In the genomic region with DNA sequence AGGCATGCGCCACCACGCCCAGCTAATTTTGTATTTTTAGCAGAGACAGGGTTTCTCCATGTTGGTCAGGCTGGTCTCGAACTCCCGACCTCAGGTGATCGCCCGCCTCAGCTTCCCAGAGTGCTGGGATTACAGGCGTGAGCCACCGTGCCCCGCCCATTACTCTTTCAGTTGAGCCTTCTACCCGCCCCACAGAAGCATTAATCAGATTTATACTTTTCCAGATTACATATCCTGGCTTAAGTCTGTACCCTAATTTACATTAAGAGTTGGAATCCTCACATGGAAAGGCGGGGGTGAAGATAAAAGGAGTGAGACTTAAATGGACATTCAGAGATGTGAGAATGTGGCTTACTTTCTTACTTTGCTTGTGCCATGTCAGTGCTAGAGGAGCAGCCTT, we compare ENCODE assay signal across 7 cellular contexts. TPM values are rescaled to one million over a fixed set of nuclear protein-coding genes. Genes with fewer than 3 reads are reported as not detected.
DNase-seq lines count a peak whose midpoint lies in the region; ATAC-seq and TF ChIP-seq lines count a peak whose summit lies in the region.
"Not testable (repeated sequence)": the region's sequence is repeated elsewhere in the genome, so short reads cannot be mapped to it uniquely, and the experiment has no call there.

No MANE protein-coding gene starts in this region.

- ATAC-seq in DND-41 (ENCODE audit: insufficient read depth, low read depth), result not testable (repeated sequence)

- intact Hi-C loops in dorsolateral prefrontal cortex (cut with DNase I), result not testable (repeated sequence)

- TF ChIP-seq RAD21 in neural cell (conservative IDR thresholded peaks at IDR 0.05), result not testable (repeated sequence)

- H3K4me2 ChIP-seq in DND-41 (ENCODE audit: insufficient read depth, low read length); neural cell (ENCODE audit: low read length): not testable (repeated sequence)

- H3K79me2 ChIP-seq in DND-41 (ENCODE audit: insufficient read depth, low read length), result peaks cover 98% of the 10 kb centered on the region
- peaks cover 88% of the 10 kb centered on the region for H3K79me2 ChIP-seq in neural cell (replicated peaks; ENCODE audit: insufficient read depth, low read length)

- H3K9ac ChIP-seq in DND-41 (ENCODE audit: low read depth, low read length); neural cell (ENCODE audit: low read length): not testable (repeated sequence)

- H3K36me3 ChIP-seq in DND-41 (ENCODE audit: insufficient read depth, low read length), result peaks cover 17% of the 10 kb centered on the region; the same call in 1 of the 2 replicates
- not testable (repeated sequence) for H3K36me3 ChIP-seq in WERI-Rb-1; neural cell (ENCODE audit: insufficient read depth, low read length)

- not testable (repeated sequence) for H3K9me2 ChIP-seq in neural cell (ENCODE audit: insufficient read depth, low read length)

- not testable (repeated sequence) for H3K27me3 Mint-ChIP-seq in mesothelial cell of epicardium (ENCODE audit: low read depth)

- not testable (repeated sequence) for H3K4me3 ChIP-seq in DND-41 (ENCODE audit: low read depth in 1 of 2, low read length in 2 of 2); WERI-Rb-1 (ENCODE audit: low read depth, low read length)
- H3K4me3 ChIP-seq in dorsolateral prefrontal cortex (peak overlapping the region in 36 of 59 donors; percentile 11 to 92 (median 75)), neural cell (ENCODE audit: low read length) (peak overlapping the region; percentile 71)

- H3K9me3 ChIP-seq in DND-41 (ENCODE audit: insufficient read depth, low read length, severe bottlenecking); WERI-Rb-1 (ENCODE audit: severe bottlenecking); neural cell (ENCODE audit: low read length): not testable (repeated sequence)

- H3K36me3 Mint-ChIP-seq in mesothelial cell of epicardium, result not testable (repeated sequence)

- not testable (repeated sequence) for TF ChIP-seq CTCF in DND-41 (IDR thresholded peaks at IDR 0.05; ENCODE audit: borderline replicate concordance, extremely low read depth, low read length, poor library complexity, severe bottlenecking); WERI-Rb-1 (IDR thresholded peaks at IDR 0.05; ENCODE audit: low read depth, low read length); dorsolateral prefrontal cortex (IDR thresholded peaks at IDR 0.05 in 54 of 56, conservative IDR thresholded peaks at IDR 0.05 in 2 of 56; ENCODE audit: low read depth in 1 of 56, partially characterized antibody in 56 of 56); mesothelial cell of epicardium (IDR thresholded peaks at IDR 0.05; ENCODE audit: unreplicated experiment); neural cell (IDR thresholded peaks at IDR 0.05; ENCODE audit: poor library complexity, severe bottlenecking)

- peak; percentile 57 for DNase-seq in D341Med (ENCODE audit: low spot score)
- not testable (repeated sequence) for DNase-seq in DND-41; dorsolateral prefrontal cortex; mesothelial cell of epicardium (ENCODE audit: low spot score in 2 of 2, unreplicated experiment in 2 of 2)
- DNase-seq in NCI-H82 (lab: John Stamatoyannopoulos, UW), result peak; percentile 89
- peak; percentile 68 for DNase-seq in WERI-Rb-1

- H3K9me3 Mint-ChIP-seq in mesothelial cell of epicardium, result not testable (repeated sequence)

- H3F3A ChIP-seq in neural cell (ENCODE audit: insufficient read depth, low read length, poor library complexity, severe bottlenecking), result not testable (repeated sequence)

- H3K27ac Mint-ChIP-seq in mesothelial cell of epicardium, result peak overlapping the region; percentile 50

- peaks cover 66% of the 10 kb centered on the region for H3K4me1 ChIP-seq in DND-41 (ENCODE audit: insufficient read depth, low read length)

- peaks cover 18% of the 10 kb centered on the region for H3K4me1 Mint-ChIP-seq in mesothelial cell of epicardium

- H2AFZ ChIP-seq in DND-41 (ENCODE audit: low read depth, low read length); neural cell (ENCODE audit: low read depth, low read length): not testable (repeated sequence)

- H3K27me3 ChIP-seq in DND-41 (ENCODE audit: insufficient read depth, low read length, poor library complexity); WERI-Rb-1 (ENCODE audit: insufficient read depth, low read depth, severe bottlenecking); dorsolateral prefrontal cortex; neural cell (ENCODE audit: insufficient read depth, low read depth, low read length): not testable (repeated sequence)

- H4K20me1 ChIP-seq in DND-41 (ENCODE audit: insufficient read depth, low read length), result not testable (repeated sequence)
- H4K20me1 ChIP-seq in neural cell (ENCODE audit: insufficient read depth), result peaks cover 11% of the 10 kb centered on the region

- not testable (repeated sequence) for TF ChIP-seq EP300 in neural cell (conservative IDR thresholded peaks at IDR 0.05; ENCODE audit: poor library complexity, severe bottlenecking)

- peak overlapping the region; percentile 48; the same call in 1 of the 2 replicates for H3K27ac ChIP-seq in DND-41 (ENCODE audit: low read length)
- H3K27ac ChIP-seq in WERI-Rb-1; neural cell (ENCODE audit: low read length): not testable (repeated sequence)
- H3K27ac ChIP-seq in dorsolateral prefrontal cortex, result peak overlapping the region in 2 of 59 donors; percentile 14 to 54

- not testable (repeated sequence) for H3K4me3 Mint-ChIP-seq in mesothelial cell of epicardium

RNA-seq across cellular contexts. Expression of a gene that starts 4.8 kb away (rescaled TPM):
- total RNA-seq in dorsolateral prefrontal cortex, result 100 to 1,000 TPM; 148 to 276 (median 235) TPM
- total RNA-seq in mesothelial cell of epicardium, result 96.0 to 101 TPM (median 96.6 TPM) in 3 replicates
- polyA plus RNA-seq in neural cell, result 360 and 414 TPM in 2 replicates
- 608 and 652 TPM in 2 replicates for polyA minus RNA-seq in neural cell

RNA-seq across cellular contexts. Expression of a gene that starts 38.2 kb away (rescaled TPM):
- total RNA-seq in dorsolateral prefrontal cortex (10 to 100 TPM; 13.8 to 28.6 (median 21.3) TPM), mesothelial cell of epicardium (28.0 to 30.4 TPM (median 29.6 TPM) in 3 replicates)
- polyA plus RNA-seq in neural cell, result 11.3 and 13.1 TPM in 2 replicates
- 19.7 and 23.8 TPM in 2 replicates for polyA minus RNA-seq in neural cell
